In the genomic region with DNA sequence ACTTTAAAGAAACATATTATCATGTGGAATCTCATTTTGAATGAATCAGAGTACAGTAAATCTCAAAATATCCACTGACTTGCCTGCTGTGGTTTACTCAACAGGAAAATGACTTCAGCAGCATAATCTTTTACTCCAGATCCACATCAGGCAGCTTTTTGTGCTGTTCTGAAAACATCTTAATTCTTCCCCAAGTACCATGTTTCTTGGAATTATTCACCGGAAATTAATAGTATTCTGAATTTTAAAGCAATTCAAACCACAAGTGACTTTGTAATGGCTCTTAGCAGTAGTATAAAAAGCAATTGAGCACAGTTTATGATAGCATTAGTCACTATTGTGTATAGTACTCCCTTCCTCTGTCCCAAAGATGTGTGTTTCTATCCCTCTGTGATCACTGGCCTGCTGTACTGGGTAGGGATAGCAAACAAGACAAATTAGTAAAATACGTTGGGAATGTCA, we compare ENCODE assay signal across 12 cellular contexts.
A peak's percentile ranks its signal among the peaks of the same experiment; 100 is the strongest.
DNase-seq lines count a peak whose midpoint lies in the region; ATAC-seq and TF ChIP-seq lines count a peak whose summit lies in the region.
"Had no signal": no experiment of that assay in that cellular context is flagged by ENCODE, and none has a peak within 500 bp of the region (broad histone marks: within the 10 kb centered on the region; RNA-seq: fewer than 3 reads in every experiment).

No MANE protein-coding gene starts in this region.

- no peak overlapping the region for H3K4me2 ChIP-seq in hepatocyte

- H3K27me3 ChIP-seq in hepatocyte (no peaks in the 10 kb centered on the region), thyroid gland (no peaks in the 10 kb centered on the region), BE2C (no peaks in the 10 kb centered on the region)
- H3K27me3 ChIP-seq: BLaER1 treated with 17β-estradiol and CSF1 and Interleukin-3, amounts not matched to agents 10 nM and 100 nM had no signal

- 57% methylated on average over 2 of the region's 2 CpGs for WGBS in hepatocyte (ENCODE audit: low lambda C conversion rate, missing lambda C conversion rate)
- 53 to 54% methylated on average over 2 of the region's 2 CpGs for WGBS in thyroid gland, 2 donors

- no peak for TF ChIP-seq POLR2A in thyroid gland (IDR thresholded peaks at IDR 0.05)

- intact Hi-C loops in activated T-helper 2 cell treated with anti-CD3 and anti-CD28 coated beads, Interferon-gamma antibody, Interleukin-2, Interleukin-4, amounts not matched to agents 10 μg/mL and 5 μg/mL and 100 μg/mL, durations not matched to agents 14 hours and 24 hours and 36 hours (cut with micrococcal nuclease), result loop anchor here (1.0 kb wide), 1 partner anchor 92 kb away; no protein-coding TSS in a partner anchor
- intact Hi-C loops in thyroid gland (cut with DNase I), result no loop called here

- H3K27ac Mint-ChIP-seq in activated T-helper 2 cell treated with anti-CD3 and anti-CD28 coated beads, Interferon-gamma antibody, Interleukin-2, Interleukin-4, amounts not matched to agents 10 μg/mL and 5 μg/mL and 100 μg/mL, durations not matched to agents 14 hours and 24 hours and 36 hours, result peak overlapping the region; percentile 72
- H3K27ac Mint-ChIP-seq: endodermal cell had no signal

- no peaks in the 10 kb centered on the region for H3K79me2 ChIP-seq in hepatocyte

- TF ChIP-seq CTCF in hepatocyte (IDR thresholded peaks at IDR 0.05; ENCODE audit: poor library complexity) (no peak), thyroid gland (IDR thresholded peaks at IDR 0.05) (no peak), BE2C (IDR thresholded peaks at IDR 0.05; ENCODE audit: low read depth, low read length) (no peak)

- peaks cover 16% of the 10 kb centered on the region for H3K4me1 Mint-ChIP-seq in activated T-cell treated with anti-CD3 and anti-CD28 coated beads, Interleukin-2, amount 50 U/mL, for 4 hours (ENCODE audit: low read depth)
- H3K4me1 Mint-ChIP-seq in activated T-helper 2 cell treated with anti-CD3 and anti-CD28 coated beads, Interferon-gamma antibody, Interleukin-2, Interleukin-4, amounts not matched to agents 10 μg/mL and 5 μg/mL and 100 μg/mL, durations not matched to agents 14 hours and 24 hours and 36 hours (ENCODE audit: low read depth), result peaks cover 46% of the 10 kb centered on the region

- peak; percentile 46 to 63 for ATAC-seq in activated T-cell treated with anti-CD3 and anti-CD28 coated beads, Interleukin-2, amount 50 U/mL, for 4 hours
- ATAC-seq in HG03342 (IDR thresholded peaks at IDR 0.05; ENCODE audit: unreplicated experiment), result no peak

- H3K9me2 ChIP-seq in hepatocyte (replicated peaks; ENCODE audit: insufficient read depth), result no peaks in the 10 kb centered on the region

- no peak for DNase-seq in activated T-cell treated with anti-CD3 and anti-CD28 coated beads, Interleukin-2, amount 50 U/mL, for 4 hours
- no peak for DNase-seq in activated T-cell treated with anti-CD3 and anti-CD28 coated beads, Interleukin-2, amount 50 U/mL, for 1 hour
- no peak for DNase-seq in activated T-helper 2 cell treated with anti-CD3 and anti-CD28 coated beads, Interferon-gamma antibody, Interleukin-2, Interleukin-4, amounts not matched to agents 10 μg/mL and 5 μg/mL and 100 μg/mL, durations not matched to agents 14 hours and 24 hours and 36 hours (ENCODE audit: low spot score)
- DNase-seq in hepatocyte (ENCODE audit: low spot score) (peak; percentile 18), thyroid gland (no peak), NOMO-1 treated with DMSO at 0.1 percent for 48 hours (lab: John Stamatoyannopoulos, UW; ENCODE audit: unreplicated experiment) (no peak), BE2C (no peak)
- DNase-seq: activated CD8-positive, alpha-beta memory T cell treated with anti-CD3 and anti-CD28 coated beads, Interleukin-2, amount 50 U/mL, for 4 hours; endodermal cell; SIG-M5 had no signal

- H3K4me3 ChIP-seq in hepatocyte, result no peak overlapping the region
- no peak overlapping the region for H3K4me3 ChIP-seq in thyroid gland (replicated peaks in 1 of 3)
- no peak overlapping the region for H3K4me3 ChIP-seq in BE2C (ENCODE audit: low read depth, low read length)
- H3K4me3 ChIP-seq: BLaER1 treated with 17β-estradiol and CSF1 and Interleukin-3, amounts not matched to agents 10 nM and 100 nM had no signal

- no peak overlapping the region for H3K4me3 Mint-ChIP-seq in activated T-cell treated with anti-CD3 and anti-CD28 coated beads, Interleukin-2, amount 50 U/mL, for 4 hours
- H3K4me3 Mint-ChIP-seq in activated T-helper 2 cell treated with anti-CD3 and anti-CD28 coated beads, Interferon-gamma antibody, Interleukin-2, Interleukin-4, amounts not matched to agents 10 μg/mL and 5 μg/mL and 100 μg/mL, durations not matched to agents 14 hours and 24 hours and 36 hours (ENCODE audit: low read depth), result no peak overlapping the region
- H3K4me3 Mint-ChIP-seq: endodermal cell had no signal

- H3K36me3 ChIP-seq in hepatocyte (replicated peaks; ENCODE audit: insufficient read depth, low read depth) (no peaks in the 10 kb centered on the region), thyroid gland (no peaks in the 10 kb centered on the region), BE2C (no peaks in the 10 kb centered on the region)
- H3K36me3 ChIP-seq: BLaER1 treated with 17β-estradiol and CSF1 and Interleukin-3, amounts not matched to agents 10 nM and 100 nM had no signal

- H3K27ac ChIP-seq in hepatocyte, result peak overlapping the region; percentile 78
- peak overlapping the region; percentile 16 to 64 (median 53) for H3K27ac ChIP-seq in thyroid gland

- peaks cover 14% of the 10 kb centered on the region for H3K4me1 ChIP-seq in hepatocyte (ENCODE audit: insufficient read depth)
- H3K4me1 ChIP-seq in thyroid gland, result peaks cover 25 to 39% of the 10 kb centered on the region in 2 donors
- no peaks in the 10 kb centered on the region for H3K4me1 ChIP-seq in BE2C

- H3K36me3 Mint-ChIP-seq in activated T-cell treated with anti-CD3 and anti-CD28 coated beads, Interleukin-2, amount 50 U/mL, for 4 hours (ENCODE audit: insufficient read depth), result no peaks in the 10 kb centered on the region
- peaks cover 3% of the 10 kb centered on the region for H3K36me3 Mint-ChIP-seq in activated T-helper 2 cell treated with anti-CD3 and anti-CD28 coated beads, Interferon-gamma antibody, Interleukin-2, Interleukin-4, amounts not matched to agents 10 μg/mL and 5 μg/mL and 100 μg/mL, durations not matched to agents 14 hours and 24 hours and 36 hours (ENCODE audit: low read depth)

- no peaks in the 10 kb centered on the region for H4K20me1 ChIP-seq in hepatocyte (ENCODE audit: insufficient read depth, poor library complexity, severe bottlenecking)
- H4K20me1 ChIP-seq: BLaER1 treated with 17β-estradiol and CSF1 and Interleukin-3, amounts not matched to agents 10 nM and 100 nM had no signal

- no peaks in the 10 kb centered on the region for H3K27me3 Mint-ChIP-seq in activated T-cell treated with anti-CD3 and anti-CD28 coated beads, Interleukin-2, amount 50 U/mL, for 4 hours (ENCODE audit: low read depth)
- peaks cover 2% of the 10 kb centered on the region for H3K27me3 Mint-ChIP-seq in activated T-helper 2 cell treated with anti-CD3 and anti-CD28 coated beads, Interferon-gamma antibody, Interleukin-2, Interleukin-4, amounts not matched to agents 10 μg/mL and 5 μg/mL and 100 μg/mL, durations not matched to agents 14 hours and 24 hours and 36 hours (ENCODE audit: low read depth)

- H3K9me3 Mint-ChIP-seq in activated T-cell treated with anti-CD3 and anti-CD28 coated beads, Interleukin-2, amount 50 U/mL, for 4 hours, result no peaks in the 10 kb centered on the region
- no peaks in the 10 kb centered on the region for H3K9me3 Mint-ChIP-seq in activated T-helper 2 cell treated with anti-CD3 and anti-CD28 coated beads, Interferon-gamma antibody, Interleukin-2, Interleukin-4, amounts not matched to agents 10 μg/mL and 5 μg/mL and 100 μg/mL, durations not matched to agents 14 hours and 24 hours and 36 hours

- no peak overlapping the region for H2AFZ ChIP-seq in hepatocyte

- H3K9me3 ChIP-seq in hepatocyte (ENCODE audit: low read depth) (no peaks in the 10 kb centered on the region), thyroid gland (no peaks in the 10 kb centered on the region), BE2C (no peaks in the 10 kb centered on the region)
